ENCODE assay signal across 21 cellular contexts in the genomic region with DNA sequence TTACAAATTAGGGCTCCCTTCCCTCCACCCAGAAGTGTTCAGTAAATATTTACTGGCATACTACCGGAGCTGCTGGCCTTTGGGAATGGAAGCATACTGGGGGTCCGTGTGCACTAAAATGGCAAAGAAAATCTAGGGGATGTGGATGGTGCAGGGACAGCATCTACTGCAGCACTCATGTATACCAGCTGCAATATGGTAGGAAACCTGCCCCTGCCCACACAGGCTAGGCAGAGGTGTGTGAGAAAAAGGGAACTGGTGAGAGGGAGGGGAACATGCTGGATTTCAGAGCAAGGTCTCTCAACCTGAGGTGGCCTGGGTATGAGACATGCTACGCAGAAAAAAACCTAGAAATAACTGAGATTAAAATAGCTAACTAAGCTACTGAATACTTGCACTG.
"Had no signal": no experiment of that assay in that cellular context is flagged by ENCODE, and none has a peak within 500 bp of the region (broad histone marks: within the 10 kb centered on the region; RNA-seq: fewer than 3 reads in every experiment).

No MANE protein-coding gene starts in this region.

- DNase-seq: IMR-90; KG1; MV-4-11; NCI-H1048; NCI-H1105; NCI-H1436 treated with DMSO at 0.1 percent for 48 hours; NCI-H187 treated with DMSO at 0.1 percent for 48 hours; NCI-H2029 treated with DMSO at 0.1 percent for 48 hours; NCI-H2107; NCI-H2227 treated with DMSO at 0.1 percent for 48 hours; NCI-H524; NCI-H526 treated with DMSO at 0.1 percent for 48 hours; NCI-H748 treated with DMSO at 0.1 percent for 48 hours; NK-92 treated with Interleukin-12 subunit alpha and Interleukin-12 subunit beta, amount 100 ng/mL, for 24 hours; PC-3; SHP77; SK-N-SH; T-helper 1 cell had no signal

- H3K4me2 ChIP-seq: SK-N-SH had no signal

- H3K27ac ChIP-seq: RWPE1 had no signal

- ATAC-seq: HepG2, Panc1, PC-3 had no signal

- H3K9ac ChIP-seq: SK-N-SH had no signal

- H3K9me3 ChIP-seq: SK-N-SH had no signal

- FAIRE-seq: HepG2 had no signal
